1 cellular context compared by ENCODE assay signal in genomic region chr17:62965649-62966425, GRCh38.
A peak's percentile ranks its signal among the peaks of the same experiment; 100 is the strongest.
TF ChIP-seq lines count a peak whose summit lies in the region.

Gene TANC2 (plus strand): TSS chr17:62966235. CDS start chr17:63009560, 43,325 bp downstream.

TF ChIP-seq in HCT116, 20 proteins besides CTCF, POLR2A, EP300 and RAD21 (continued from another document):
- TF ChIP-seq TCF7L2 (IDR thresholded peaks at IDR 0.05; ENCODE audit: borderline replicate concordance, extremely low read depth, insufficient read depth, insufficient read length) (peak; percentile 80), CBX3 (IDR thresholded peaks at IDR 0.05; ENCODE audit: low read depth) (no peak)
TF ChIP-seq in HCT116: peak in this region for 3.
